In genomic region chr11:36744375-36745168, GRCh38 we compare ENCODE assay signal across 8 cellular contexts.
DNase-seq lines count a peak whose midpoint lies in the region; ATAC-seq and TF ChIP-seq lines count a peak whose summit lies in the region.

No MANE protein-coding gene starts in this region.

- H3K36me3 ChIP-seq in PC-3 (ENCODE audit: low read depth, low read length) (no peaks in the 10 kb centered on the region; the same call in 1 of the 2 replicates), transverse colon (no peaks in the 10 kb centered on the region)

- POLR2A ChIA-PET in PC-3 (lab: Charles Lee; ENCODE audit: unreplicated experiment) = no interaction called here

- WGBS in transverse colon (ENCODE audit: low coverage in 1 of 2), 2 donors = 37 to 44% methylated on average over 8 to 11 of the region's 11 CpGs

- TF ChIP-seq CTCF in PC-3 (conservative IDR thresholded peaks at IDR 0.05; ENCODE audit: low read depth, low read length) = peak; percentile 83
- peak; percentile 69 for TF ChIP-seq CTCF in foreskin keratinocyte (conservative IDR thresholded peaks at IDR 0.05)
- TF ChIP-seq CTCF in omental fat pad (IDR thresholded peaks at IDR 0.05) = no peak
- TF ChIP-seq CTCF in transverse colon (IDR thresholded peaks at IDR 0.05) = peak; percentile 50 to 69 (median 57)

- CTCF ChIA-PET in PC-3 (lab: Charles Lee) = no interaction called here

- peak; percentile 23 for ATAC-seq in HG03378 (IDR thresholded peaks at IDR 0.05; ENCODE audit: unreplicated experiment)
- ATAC-seq in PC-3 = peak; percentile 61; the same call in 1 of the 2 replicates
- ATAC-seq in foreskin keratinocyte = peak; percentile 65
- ATAC-seq in omental fat pad (ENCODE audit: low FRiP score) = no peak
- ATAC-seq in HG02981 (IDR thresholded peaks at IDR 0.05; ENCODE audit: unreplicated experiment) = no peak

- TF ChIP-seq POLR2A in transverse colon (IDR thresholded peaks at IDR 0.05) = no peak

- no peaks in the 10 kb centered on the region for H3K4me1 ChIP-seq in PC-3 (ENCODE audit: insufficient read depth, low read length)
- no peaks in the 10 kb centered on the region for H3K4me1 ChIP-seq in foreskin keratinocyte
- H3K4me1 ChIP-seq in transverse colon = no peaks in the 10 kb centered on the region

- H3K27ac ChIP-seq in PC-3 (ENCODE audit: low read length) = no peak overlapping the region
- H3K27ac ChIP-seq in foreskin keratinocyte = no peak overlapping the region
- no peak overlapping the region for H3K27ac ChIP-seq in transverse colon

- H3K79me2 ChIP-seq in PC-3 (ENCODE audit: low read length) = no peaks in the 10 kb centered on the region

- H3F3A ChIP-seq in PC-3 (ENCODE audit: low read length, unreplicated experiment) = no peaks in the 10 kb centered on the region

- H3K4me2 ChIP-seq in PC-3 (ENCODE audit: low read length) = no peak overlapping the region

- intact Hi-C loops in PC-3 (cut with micrococcal nuclease) (no loop called here), transverse colon (cut with DNase I; ENCODE audit: low total_unique reads) (no loop called here)

- no peak overlapping the region for H3K9ac ChIP-seq in PC-3 (ENCODE audit: low read length)

- peak; percentile 63 for DNase-seq in EH (ENCODE audit: low read depth)
- peak; percentile 66 for DNase-seq in PC-3
- peak; percentile 12 for DNase-seq in activated T-helper 1 cell treated with Interleukin-2 at 50 U/mL for 16 hours (ENCODE audit: low read depth)
- peak; percentile 7 to 40 for DNase-seq in foreskin keratinocyte
- peak; percentile 79 for DNase-seq in omental fat pad (ENCODE audit: low spot score)
- peak; percentile 73 for DNase-seq in transverse colon

- in situ Hi-C loops in transverse colon (cut with MboI; ENCODE audit: low pct_ligation_motif_present in 1 of 4, low pct_unique_long_range_greater_than_20kb in 1 of 4, low sequenced_read_pairs in 3 of 4) = loop anchor here in 2 of 4 donors (10.0 kb wide), 1 partner anchor 180 kb away; the partner anchor contains the start of gene RAG1 (in 2 of the 2)

- H3K27me3 ChIP-seq in PC-3 (ENCODE audit: low read length) = peaks cover 11% of the 10 kb centered on the region
- peaks cover 18% of the 10 kb centered on the region for H3K27me3 ChIP-seq in foreskin keratinocyte
- H3K27me3 ChIP-seq in transverse colon = peaks cover 6% of the 10 kb centered on the region

- no peaks in the 10 kb centered on the region for H4K20me1 ChIP-seq in PC-3 (ENCODE audit: low read length)

- TF ChIP-seq EP300 in transverse colon (IDR thresholded peaks at IDR 0.05; ENCODE audit: low read depth) = no peak

- H3K4me3 ChIP-seq in PC-3 (ENCODE audit: low read length) = no peak overlapping the region
- no peak overlapping the region for H3K4me3 ChIP-seq in transverse colon

- no TSS peak for BruUV-seq in PC-3 (replicated peaks; lab: Mats Ljungman, UMichigan)

- no peak overlapping the region for H2AFZ ChIP-seq in PC-3 (ENCODE audit: low read length)

- no peaks in the 10 kb centered on the region for H3K9me2 ChIP-seq in PC-3 (replicated peaks; ENCODE audit: low read length)

- no peaks in the 10 kb centered on the region for H3K9me3 ChIP-seq in PC-3 (ENCODE audit: low read length)
- no peaks in the 10 kb centered on the region for H3K9me3 ChIP-seq in transverse colon

Comparison
In these comparisons a context has a peak if more than half of its experiments do, and no peak if none do; other contexts are left out.
1. DNase-seq: peak in every context shown above with its lines; median percentile 79 in omental fat pad; 73 in transverse colon; 66 in PC-3; 63 in EH; 24 in foreskin keratinocyte; 12 in activated T-helper 1 cell treated with Interleukin-2 at 50 U/mL for 16 hours.
2. ATAC-seq: peak in HG03378 (single experiment), PC-3 (single experiment) and foreskin keratinocyte (single experiment); none in omental fat pad (single experiment) and HG02981 (single experiment).
3. CTCF ChIP-seq: peak in PC-3 (single experiment), foreskin keratinocyte (single experiment) and transverse colon (5 of 5); none in omental fat pad (0 of 3).